8 cellular contexts compared by ENCODE assay signal in the genomic region with DNA sequence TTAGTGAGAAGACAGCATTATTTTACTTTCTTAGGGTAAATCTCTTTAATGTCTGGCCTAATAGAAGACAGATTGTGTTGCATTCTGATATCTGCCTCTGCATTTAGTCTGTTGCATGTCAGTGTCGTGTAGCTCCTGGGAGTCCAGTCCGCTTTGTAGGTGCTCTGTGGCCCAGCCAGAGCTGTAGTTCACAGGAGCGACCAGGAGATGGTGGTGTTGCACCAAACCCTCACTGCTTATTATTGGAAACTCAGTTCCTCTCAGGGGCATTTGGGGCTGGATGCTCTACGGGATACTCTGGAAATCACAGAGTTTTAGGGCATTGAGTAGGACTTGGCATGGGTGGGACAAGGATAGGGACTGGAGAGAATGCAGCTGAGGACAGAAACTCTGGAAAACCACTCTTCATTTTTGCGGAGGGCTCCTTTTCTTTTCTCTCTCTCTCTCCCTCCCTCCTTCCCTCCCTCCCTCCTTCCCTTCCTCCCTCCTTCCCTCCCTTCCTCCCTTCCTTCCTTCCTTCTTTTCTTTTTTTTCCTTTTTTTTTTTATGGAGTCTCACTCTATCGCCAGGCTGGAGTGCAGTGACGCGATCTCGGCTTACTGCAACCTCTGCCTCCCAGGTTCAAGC. TPM values are rescaled to one million over a fixed set of nuclear protein-coding genes. Genes with fewer than 3 reads are reported as not detected.
A peak's percentile ranks its signal among the peaks of the same experiment; 100 is the strongest.
DNase-seq lines count a peak whose midpoint lies in the region; ATAC-seq and TF ChIP-seq lines count a peak whose summit lies in the region.

No MANE protein-coding gene starts in this region.

- peaks cover 9% of the 10 kb centered on the region for H3K79me2 ChIP-seq in fibroblast of lung (ENCODE audit: control insufficient read depth, insufficient read depth, low read length)
- H3K79me2 ChIP-seq in neural cell (replicated peaks; ENCODE audit: insufficient read depth, low read length), result no peaks in the 10 kb centered on the region

- peaks cover 0 to 23% (median 3%) of the 10 kb centered on the region in 3 donors for H3K36me3 ChIP-seq in Peyer's patch
- no peaks in the 10 kb centered on the region for H3K36me3 ChIP-seq in fibroblast of lung (ENCODE audit: control insufficient read depth, insufficient read depth, low read length)
- no peaks in the 10 kb centered on the region for H3K36me3 ChIP-seq in neural cell (ENCODE audit: insufficient read depth, low read length)
- no peaks in the 10 kb centered on the region for H3K36me3 ChIP-seq in thyroid gland

- H3K9me3 ChIP-seq in Peyer's patch, result no peaks in the 10 kb centered on the region
- H3K9me3 ChIP-seq in fibroblast of lung (ENCODE audit: control insufficient read depth, insufficient read depth, low read depth, low read length), result no peaks in the 10 kb centered on the region
- peaks cover 3% of the 10 kb centered on the region for H3K9me3 ChIP-seq in neural cell (ENCODE audit: low read length)
- no peaks in the 10 kb centered on the region for H3K9me3 ChIP-seq in thyroid gland

- ATAC-seq in GM21390 (IDR thresholded peaks at IDR 0.05; ENCODE audit: unreplicated experiment), result no peak

- intact Hi-C loops in thyroid gland (cut with DNase I), result loop anchor here (10.0 kb wide), 1 partner anchor 1126 kb away; the partner anchor contains the start of gene MN1

- TF ChIP-seq RAD21 in neural cell (conservative IDR thresholded peaks at IDR 0.05), result peak; percentile 98

- H3K4me2 ChIP-seq in fibroblast of lung (ENCODE audit: extremely low read depth, insufficient read depth, low read length), result no peak overlapping the region
- H3K4me2 ChIP-seq in neural cell (ENCODE audit: low read length), result no peak overlapping the region

- no peak overlapping the region for H3K9ac ChIP-seq in fibroblast of lung (ENCODE audit: insufficient read depth, low read length)
- peak overlapping the region; percentile 24 for H3K9ac ChIP-seq in neural cell (ENCODE audit: low read length)

- H4K20me1 ChIP-seq in fibroblast of lung (ENCODE audit: control insufficient read depth, extremely low read depth, insufficient read depth, low read length), result no peaks in the 10 kb centered on the region
- H4K20me1 ChIP-seq in neural cell (ENCODE audit: insufficient read depth), result no peaks in the 10 kb centered on the region

- WGBS in thyroid gland, 2 donors, result 45 to 51% methylated on average over 9 of the region's 9 CpGs

- TF ChIP-seq POLR2A in Peyer's patch (IDR thresholded peaks at IDR 0.05) (no peak), thyroid gland (IDR thresholded peaks at IDR 0.05) (no peak)

- H3F3A ChIP-seq in neural cell (ENCODE audit: insufficient read depth, low read length, poor library complexity, severe bottlenecking), result no peaks in the 10 kb centered on the region

- H3K9me2 ChIP-seq in neural cell (ENCODE audit: insufficient read depth, low read length), result no peaks in the 10 kb centered on the region

- H3K27ac ChIP-seq in Peyer's patch, result no peak overlapping the region
- no peak overlapping the region for H3K27ac ChIP-seq in fibroblast of lung (ENCODE audit: insufficient read depth, low read length)
- no peak overlapping the region for H3K27ac ChIP-seq in neural cell (ENCODE audit: low read length)
- H3K27ac ChIP-seq in thyroid gland, result no peak overlapping the region

- peak; percentile 62 to 91 (median 85) for TF ChIP-seq CTCF in Peyer's patch (IDR thresholded peaks at IDR 0.05)
- TF ChIP-seq CTCF in fibroblast of lung (conservative IDR thresholded peaks at IDR 0.05 in 1 of 2, IDR thresholded peaks at IDR 0.05 in 1 of 2; ENCODE audit: low read depth in 1 of 2, low read length in 2 of 2), result peak; percentile 98
- peak; percentile 97 for TF ChIP-seq CTCF in neural cell (IDR thresholded peaks at IDR 0.05; ENCODE audit: poor library complexity, severe bottlenecking)
- peak; percentile 81 to 96 (median 87) for TF ChIP-seq CTCF in thyroid gland (IDR thresholded peaks at IDR 0.05)

- H3K4me3 ChIP-seq in Peyer's patch (no peak overlapping the region), fibroblast of lung (replicated peaks in 1 of 4; ENCODE audit: control extremely low read depth in 1 of 4, insufficient read depth in 1 of 4, low read depth in 3 of 4, low read length in 4 of 4) (no peak overlapping the region), neural cell (ENCODE audit: low read length) (no peak overlapping the region), thyroid gland (replicated peaks in 1 of 3) (no peak overlapping the region)

- no peak overlapping the region for H2AFZ ChIP-seq in fibroblast of lung (ENCODE audit: low read length)
- no peak overlapping the region for H2AFZ ChIP-seq in neural cell (ENCODE audit: low read depth, low read length)

- peaks cover 0 to 17% (median 12%) of the 10 kb centered on the region in 4 donors for H3K4me1 ChIP-seq in Peyer's patch
- H3K4me1 ChIP-seq in fibroblast of lung (ENCODE audit: control insufficient read depth, extremely low read depth, insufficient read depth, low read length), result peaks cover 6% of the 10 kb centered on the region
- H3K4me1 ChIP-seq in thyroid gland, result peaks cover 11 to 28% of the 10 kb centered on the region in 2 donors

- no peak for TF ChIP-seq EP300 in neural cell (conservative IDR thresholded peaks at IDR 0.05; ENCODE audit: poor library complexity, severe bottlenecking)

- H3K27me3 ChIP-seq in Peyer's patch (no peaks in the 10 kb centered on the region), fibroblast of lung (ENCODE audit: control insufficient read depth, insufficient read depth, low read length) (no peaks in the 10 kb centered on the region), neural cell (ENCODE audit: insufficient read depth, low read depth, low read length) (no peaks in the 10 kb centered on the region), thyroid gland (no peaks in the 10 kb centered on the region)

- DNase-seq in DMS 273 (lab: John Stamatoyannopoulos, UW; ENCODE audit: unreplicated experiment) (peak; percentile 79), HT-29 (ENCODE audit: low spot score) (peak; percentile 77), Peyer's patch (peak; percentile 67 to 88 (median 75)), fibroblast of lung (ENCODE audit: low read depth in 2 of 2) (peak; percentile 64 to 74), thyroid gland (peak; percentile 71 to 77)
- DNase-seq in activated T-cell treated with anti-CD3 and anti-CD28 coated beads, Interleukin-2, amount 50 U/mL, for 48 hours, result peak; percentile 86 to 87

TF ChIP-seq in neural cell, 6 proteins besides CTCF, POLR2A, EP300 and RAD21:
- TF ChIP-seq POLR2AphosphoS5 (IDR thresholded peaks at IDR 0.05), result peak; percentile 36
- peak; percentile 97 for TF ChIP-seq SMC3 (conservative IDR thresholded peaks at IDR 0.05; ENCODE audit: poor library complexity)
- TF ChIP-seq TAF1 (IDR thresholded peaks at IDR 0.05; ENCODE audit: low read depth), result no peak

RNA-seq across cellular contexts. Expression of gene MIAT, which starts 21.7 kb away (rescaled TPM):
- 0.23 and 0.31 TPM in 2 replicates for total RNA-seq in HT-29 (2014; rRNA removed; shearing (Covaris generic))
- total RNA-seq in Peyer's patch (10 to 100 TPM in 1 of 4 donors, 1 to 10 TPM in 3; 2.5 to 31.4 (median 5.9) TPM), fibroblast of lung (2.1 and 10.2 TPM in 2 replicates), thyroid gland (1 to 10 TPM in 3 of 4 donors, under 1 TPM in 1; 0.67 to 2.6 (median 1.2) TPM)
- polyA plus RNA-seq in fibroblast of lung (1.6 and 1.9 TPM in 2 replicates), neural cell (529 and 710 TPM in 2 replicates)
- polyA plus RNA-seq in fibroblast of lung (2012), result 1.4 and 1.9 TPM in 2 replicates
- polyA minus RNA-seq in fibroblast of lung (ENCODE audit: low replicate concordance) (0.43 and 0.63 TPM in 2 replicates), neural cell (421 and 468 TPM in 2 replicates)

RNA-seq across cellular contexts. Expression of gene CRYBA4, which starts 57.4 kb away (rescaled TPM):
- not detected in 2 replicates for total RNA-seq in HT-29 (2014; rRNA removed; shearing (Covaris generic))
- total RNA-seq in Peyer's patch, result not detected
- total RNA-seq in fibroblast of lung, result not detected in 2 replicates
- polyA plus RNA-seq in fibroblast of lung, result not detected in 2 replicates
- polyA plus RNA-seq in fibroblast of lung (2012), result not detected in 2 replicates
- polyA minus RNA-seq in fibroblast of lung (ENCODE audit: low replicate concordance), result not detected in 2 replicates
- not detected in 2 replicates for polyA plus RNA-seq in neural cell
- polyA minus RNA-seq in neural cell, result not detected in 2 replicates
- total RNA-seq in thyroid gland, result not detected
